Comparison of ENCODE assay signal across 19 cellular contexts in the genomic region with DNA sequence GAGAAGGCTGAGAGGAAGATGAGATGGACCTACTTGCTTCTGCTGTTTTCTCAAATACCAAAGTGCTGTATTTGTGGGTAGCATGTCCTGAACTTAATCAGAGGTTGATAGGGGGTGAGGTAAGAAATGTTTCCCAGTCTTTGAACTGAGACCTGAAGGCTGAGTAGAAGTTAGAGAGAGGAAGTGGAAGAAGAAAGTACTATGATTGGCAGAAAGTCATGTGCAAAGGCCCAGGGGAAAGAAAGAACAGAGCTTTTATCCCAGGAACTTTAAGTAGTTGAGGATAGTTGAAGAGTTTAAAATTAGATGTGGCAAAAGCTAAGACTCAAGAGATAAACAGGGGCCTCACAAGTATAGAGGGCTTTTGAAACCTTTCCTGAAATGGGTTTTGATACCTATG. TPM values are rescaled to one million over a fixed set of nuclear protein-coding genes. Genes with fewer than 3 reads are reported as not detected.
DNase-seq lines count a peak whose midpoint lies in the region; ATAC-seq, FAIRE-seq and TF ChIP-seq lines count a peak whose summit lies in the region.
"Had no signal": no experiment of that assay in that cellular context is flagged by ENCODE, and none has a peak within 500 bp of the region (broad histone marks: within the 10 kb centered on the region; RNA-seq: fewer than 3 reads in every experiment).

No MANE protein-coding gene starts in this region.

- RAD21 ChIA-PET in GM12878 (lab: Charles Lee; ENCODE audit: unreplicated experiment): interaction anchor here (0.7 to 1.2 kb wide), 2 partner anchors 9 to 23 kb away, joined by 3 read pairs; no protein-coding TSS in a partner anchor

- H3K4ac ChIP-seq in trophoblast cell (ENCODE audit: low read depth, low read length): no peak overlapping the region

- no peak overlapping the region for H3K4me3 ChIP-seq in GM12878
- no peak overlapping the region for H3K4me3 ChIP-seq in trophoblast cell (ENCODE audit: low read depth, low read length)
- H3K4me3 ChIP-seq: A549; BLaER1 treated with 17β-estradiol and CSF1 and Interleukin-3, amounts not matched to agents 10 nM and 100 nM had no signal

- no peak overlapping the region for H2AK5ac ChIP-seq in trophoblast cell (ENCODE audit: low read length)

- no peaks in the 10 kb centered on the region for H4K20me1 ChIP-seq in GM12878 (ENCODE audit: control insufficient read depth, insufficient read depth)
- H4K20me1 ChIP-seq: BLaER1 treated with 17β-estradiol and CSF1 and Interleukin-3, amounts not matched to agents 10 nM and 100 nM had no signal

- TF ChIP-seq POLR2A in GM12891 (IDR thresholded peaks at IDR 0.05; ENCODE audit: low read depth, low read length): no peak
- no peak for TF ChIP-seq POLR2A in GM12878 (IDR thresholded peaks at IDR 0.05; ENCODE audit: low read depth, low read length)

- H3K27ac ChIP-seq in GM12878 (ENCODE audit: control insufficient read depth, insufficient read depth) (no peak overlapping the region), trophoblast cell (ENCODE audit: low read depth, low read length) (no peak overlapping the region)
- H3K27ac ChIP-seq: 22Rv1; BLaER1 treated with 17β-estradiol and CSF1 and Interleukin-3, amounts not matched to agents 10 nM and 100 nM; C4-2B had no signal

- H3K4me2 ChIP-seq in GM12878 (ENCODE audit: control insufficient read depth, insufficient read depth): no peak overlapping the region
- no peak overlapping the region for H3K4me2 ChIP-seq in trophoblast cell (ENCODE audit: low read length)
- H3K4me2 ChIP-seq: BLaER1 treated with 17β-estradiol and CSF1 and Interleukin-3, amounts not matched to agents 10 nM and 100 nM had no signal

- peak overlapping the region; percentile 80 for H2BK12ac ChIP-seq in trophoblast cell (ENCODE audit: low read length)

- FAIRE-seq in GM12891 (lab: Jason Lieb, UNC): no peak
- no peak for FAIRE-seq in GM12878 (lab: Jason Lieb, UNC)
- FAIRE-seq: A549, D721Med, G401.6, GM19239 had no signal

- POLR2A ChIA-PET in GM12878 (lab: Charles Lee): interaction anchor here (0.5 kb wide), 1 partner anchor 490 kb away, joined by 3 read pairs; no protein-coding TSS in a partner anchor

- SMC1A ChIA-PET in GM12878 (lab: Charles Lee; ENCODE audit: uncharacterized antibody, unreplicated experiment): interaction anchor here (1.6 kb wide), 1 partner anchor 199 kb away, joined by 4 read pairs; no protein-coding TSS in a partner anchor

- ATAC-seq in GM12878: no peak
- ATAC-seq: CD8-positive, alpha-beta T cell had no signal

- H3K79me2 ChIP-seq in GM12878 (ENCODE audit: control insufficient read depth, insufficient read depth, low read length) (no peaks in the 10 kb centered on the region), trophoblast cell (ENCODE audit: control insufficient read depth, insufficient read depth, low read length, poor library complexity) (no peaks in the 10 kb centered on the region)

- H3K14ac ChIP-seq in trophoblast cell (ENCODE audit: low read length): peak overlapping the region; percentile 17

- H3K4me1 Mint-ChIP-seq in osteocyte (ENCODE audit: unreplicated experiment): no peaks in the 10 kb centered on the region
- H3K4me1 Mint-ChIP-seq: B cell had no signal

- no peak overlapping the region for H3K4me3 Mint-ChIP-seq in osteocyte (ENCODE audit: unreplicated experiment)
- H3K4me3 Mint-ChIP-seq: B cell; CD4-positive, alpha-beta T cell; CD8-positive, alpha-beta T cell had no signal

- no peaks in the 10 kb centered on the region for H3K9me3 Mint-ChIP-seq in osteocyte (ENCODE audit: unreplicated experiment)
- H3K9me3 Mint-ChIP-seq: CD4-positive, alpha-beta T cell; CD8-positive, alpha-beta T cell had no signal

- H3K27me3 ChIP-seq in GM12878 (replicated peaks in 1 of 2; ENCODE audit: control insufficient read depth in 2 of 2, insufficient read depth in 2 of 2, low read length in 1 of 2): no peaks in the 10 kb centered on the region
- H3K27me3 ChIP-seq in trophoblast cell (ENCODE audit: insufficient read depth, low read length): no peaks in the 10 kb centered on the region
- H3K27me3 ChIP-seq: BLaER1 treated with 17β-estradiol and CSF1 and Interleukin-3, amounts not matched to agents 10 nM and 100 nM had no signal

- H2AFZ ChIP-seq in GM12878 (ENCODE audit: control insufficient read depth, low read depth, low read length) (no peak overlapping the region), trophoblast cell (ENCODE audit: insufficient read depth, low read length, poor library complexity) (no peak overlapping the region)

- H3K9ac ChIP-seq in GM12878 (ENCODE audit: control insufficient read depth, insufficient read depth, low read length) (no peak overlapping the region), trophoblast cell (ENCODE audit: low read length) (no peak overlapping the region)
- H3K9ac ChIP-seq: BLaER1 treated with 17β-estradiol and CSF1 and Interleukin-3, amounts not matched to agents 10 nM and 100 nM had no signal

- BruUV-seq in GM12878 (replicated peaks; lab: Mats Ljungman, UMichigan): no TSS peak

- no peak overlapping the region for H3K18ac ChIP-seq in trophoblast cell (ENCODE audit: low read length)

- H3K23ac ChIP-seq in trophoblast cell (ENCODE audit: low read length): no peak overlapping the region

- peaks cover 53% of the 10 kb centered on the region for H3K79me1 ChIP-seq in trophoblast cell (ENCODE audit: low read length)

- no peak overlapping the region for H4K91ac ChIP-seq in trophoblast cell (ENCODE audit: low read depth, low read length)

- in situ Hi-C loops in GM12878 (cut with MboI): no loop called here

- no peak overlapping the region for H4K8ac ChIP-seq in trophoblast cell (ENCODE audit: low read depth, low read length)

- no peak overlapping the region for H2BK5ac ChIP-seq in trophoblast cell (ENCODE audit: low read depth, low read length, poor library complexity)

- H3K9me3 ChIP-seq in GM12878 (replicated peaks; ENCODE audit: control insufficient read depth, insufficient read depth, low read length): no peaks in the 10 kb centered on the region; the same call in 2 of the 3 replicates
- H3K9me3 ChIP-seq in trophoblast cell (ENCODE audit: insufficient read depth, low read depth, low read length): no peaks in the 10 kb centered on the region
- H3K9me3 ChIP-seq: A549, Caco-2 had no signal

- H3K4me1 ChIP-seq in GM12878 (ENCODE audit: control insufficient read depth, insufficient read depth, low read length) (no peaks in the 10 kb centered on the region), trophoblast cell (ENCODE audit: control insufficient read depth in 1 of 2, insufficient read depth in 2 of 2, low read length in 2 of 2) (peaks cover 22 to 33% of the 10 kb centered on the region in 2 experiments)
- H3K4me1 ChIP-seq: BLaER1 treated with 17β-estradiol and CSF1 and Interleukin-3, amounts not matched to agents 10 nM and 100 nM; Caco-2 had no signal

- TF ChIP-seq EP300 in GM12878 (IDR thresholded peaks at IDR 0.05; ENCODE audit: borderline replicate concordance in 1 of 2, control insufficient read depth in 1 of 2, low read depth in 2 of 2, low read length in 2 of 2): no peak

- CTCF ChIA-PET in GM12878 (lab: Yijun Ruan, JAX): interaction anchor here (1.7 kb wide), 1 partner anchor 199 kb away, joined by 9 read pairs; no protein-coding TSS in a partner anchor

- no peaks in the 10 kb centered on the region for H3K36me3 Mint-ChIP-seq in osteocyte (ENCODE audit: unreplicated experiment)
- H3K36me3 Mint-ChIP-seq: CD8-positive, alpha-beta T cell had no signal

- intact Hi-C loops in GM12878 (cut with micrococcal nuclease; ENCODE audit: unreplicated experiment): no loop called here

- no peak overlapping the region for H4K12ac ChIP-seq in trophoblast cell (ENCODE audit: low read depth, low read length)

- H3K27me3 Mint-ChIP-seq in osteocyte (ENCODE audit: unreplicated experiment): peaks cover 9% of the 10 kb centered on the region

- no peak for TF ChIP-seq RAD21 in GM12878 (IDR thresholded peaks at IDR 0.05; ENCODE audit: insufficient read depth, low read depth, low read length)

- no peak overlapping the region for H3K27ac Mint-ChIP-seq in osteocyte (ENCODE audit: unreplicated experiment)
- H3K27ac Mint-ChIP-seq: B cell; CD4-positive, alpha-beta T cell; CD8-positive, alpha-beta T cell had no signal

- no peak for DNase-seq in GM12891 (ENCODE audit: insufficient read length, low spot score)
- DNase-seq in GM12878 (ENCODE audit: low read depth, low spot score): no peak
- DNase-seq in trophoblast cell: no peak
- no peak for DNase-seq in osteocyte (ENCODE audit: extremely low spot score, unreplicated experiment)
- no peak for DNase-seq in NCI-H1105 treated with DMSO at 0.1 percent for 48 hours (lab: John Stamatoyannopoulos, UW)
- DNase-seq: AML-193; Caco-2; CD4-positive, alpha-beta T cell; CD8-positive, alpha-beta T cell; DMS79 treated with DMSO at 0.1 percent for 48 hours; GF-D8 had no signal

- no peaks in the 10 kb centered on the region for H3K36me3 ChIP-seq in GM12878 (ENCODE audit: control insufficient read depth in 2 of 2, insufficient read depth in 2 of 2, low read length in 1 of 2)
- no peaks in the 10 kb centered on the region for H3K36me3 ChIP-seq in trophoblast cell (ENCODE audit: control insufficient read depth in 1 of 2, insufficient read depth in 2 of 2, low read length in 2 of 2)
- H3K36me3 ChIP-seq: BLaER1 treated with 17β-estradiol and CSF1 and Interleukin-3, amounts not matched to agents 10 nM and 100 nM had no signal

- H2BK120ac ChIP-seq in trophoblast cell (ENCODE audit: insufficient read depth, low read length, poor library complexity): peak overlapping the region; percentile 61

- TF ChIP-seq CTCF in GM12878 (IDR thresholded peaks at IDR 0.05 in 2 of 3, conservative IDR thresholded peaks at IDR 0.05 in 1 of 3; ENCODE audit: control insufficient read depth in 2 of 3, extremely low read depth in 1 of 3, insufficient read depth in 1 of 3, low read depth in 3 of 3, low read length in 3 of 3) (no peak), osteocyte (IDR thresholded peaks at IDR 0.05) (no peak)

RNA-seq across cellular contexts. Expression of gene LIN9, which starts 15.5 kb away (rescaled TPM):
- 1.9 TPM for polyA plus RNA-seq in GM12891 (2012; ENCODE audit: low read depth, missing spikeins)
- total RNA-seq in GM12878 (2013; cell fraction: nucleolus; rRNA removed): 8.5 and 9.8 TPM in 2 replicates
- 7.6 and 9.2 TPM in 2 replicates for total RNA-seq in GM12878 (2014; rRNA removed)
- total RNA-seq in GM12878 (2014; rRNA removed; fragmentation: Illumina TruSeq; extraction: Trizol): 10.9 and 11.0 TPM in 2 replicates
- 7.0 and 7.7 TPM in 2 replicates for total RNA-seq in GM12878 (2021)
- 1.1 TPM for polyA plus RNA-seq in GM12878 (2011; ENCODE audit: low read depth)
- 9.0 and 14.4 TPM in 2 replicates for polyA plus RNA-seq in GM12878 (2011; rRNA removed)
- 4.0 and 4.7 TPM in 2 replicates for polyA plus RNA-seq in GM12878 (2011; cell fraction: cytosol; rRNA removed)
- polyA plus RNA-seq in GM12878 (2011; cell fraction: nucleus; rRNA removed): 5.1 and 6.4 TPM in 2 replicates
- 1.6 and 3.0 TPM in 2 replicates for polyA plus RNA-seq in GM12878 (2012)
- polyA plus RNA-seq in GM12878 (2014; fragmentation: Illumina TruSeq; extraction: Trizol): 9.3 and 14.0 TPM in 2 replicates
- polyA plus RNA-seq in GM12878 (2014; fragmentation: Nextera tagmentation; extraction: Ambion mirVana): 1 to 10 TPM; 5.9 to 6.5 TPM
- 4.7 and 7.2 TPM in 2 replicates for polyA plus RNA-seq in GM12878 (2014; rRNA removed)
- 10 to 100 TPM; 12.8 to 13.5 TPM for polyA plus RNA-seq in GM12878 (2016; fragmentation: Nextera tagmentation; extraction: Ambion mirVana)
- 7.0 and 8.0 TPM in 2 replicates for polyA minus RNA-seq in GM12878 (2011; rRNA and poly(A)+ RNA removed)
- 2.4 and 2.7 TPM in 2 replicates for polyA minus RNA-seq in GM12878 (2011; cell fraction: cytosol; rRNA and poly(A)+ RNA removed)
- polyA minus RNA-seq in GM12878 (2011; cell fraction: nucleus; rRNA and poly(A)+ RNA removed): 3.5 and 7.8 TPM in 2 replicates
- 11.3 and 11.4 TPM in 2 replicates for polyA plus RNA-seq in trophoblast cell (2013)
- total RNA-seq in osteocyte: 2.7 and 4.2 TPM in 2 replicates
